1 cellular context compared by ENCODE assay signal in genomic region chr11:68012843-68013610, GRCh38.
TF ChIP-seq lines count a peak whose summit lies in the region.

No MANE protein-coding gene starts in this region.

TF ChIP-seq in IMR-90, 13 proteins besides CTCF, POLR2A, EP300 and RAD21 (continued from another document):
- no peak for TF ChIP-seq USF2 (IDR thresholded peaks at IDR 0.05; ENCODE audit: low read depth, low read length)
- TF ChIP-seq CHD1 (IDR thresholded peaks at IDR 0.05; ENCODE audit: low read depth, low read length), result no peak
- 0 out of 2 replicates have a peak, but pooled peaks have one; percentile 21 for TF ChIP-seq FOS (IDR thresholded peaks at IDR 0.05; ENCODE audit: low read depth, low read length)
- peak; percentile 70; the same call in 1 of the 2 replicates for TF ChIP-seq BHLHE40 (IDR thresholded peaks at IDR 0.05; ENCODE audit: low read depth, low read length)
- TF ChIP-seq SMC3 (IDR thresholded peaks at IDR 0.05; ENCODE audit: low read depth, low read length), result no peak
- peak; percentile 63 for TF ChIP-seq MAZ (IDR thresholded peaks at IDR 0.05; ENCODE audit: borderline replicate concordance, low read depth, low read length)
- TF ChIP-seq CEBPB (IDR thresholded peaks at IDR 0.05; ENCODE audit: low read depth, low read length), result no peak
- no peak for TF ChIP-seq RCOR1 (IDR thresholded peaks at IDR 0.05; ENCODE audit: insufficient replicate concordance, low read length)
- no peak for TF ChIP-seq MXI1 (IDR thresholded peaks at IDR 0.05; ENCODE audit: borderline replicate concordance, low read depth, low read length)
- no peak for TF ChIP-seq RFX5 (IDR thresholded peaks at IDR 0.05; ENCODE audit: low read depth, low read length)
- TF ChIP-seq ELK1 (IDR thresholded peaks at IDR 0.05; ENCODE audit: borderline replicate concordance, low read depth, low read length), result no peak
- no peak for TF ChIP-seq MAFK (IDR thresholded peaks at IDR 0.05; ENCODE audit: low read depth, low read length)
